ENCODE assay signal across 20 cellular contexts in genomic region chr10:18223898-18224297, GRCh38.
"Had no signal": no experiment of that assay in that cellular context is flagged by ENCODE, and none has a peak within 500 bp of the region (broad histone marks: within the 10 kb centered on the region; RNA-seq: fewer than 3 reads in every experiment).

No MANE protein-coding gene starts in this region.

- H3K27me3 Mint-ChIP-seq: memory B cell had no signal

- DNase-seq: effector CD8-positive, alpha-beta T cell; effector memory CD8-positive, alpha-beta T cell; erythroblast; esophagus squamous epithelium; foreskin fibroblast; foreskin melanocyte; gastrocnemius medialis; glutamatergic neuron; hypothalamus; immature natural killer cell; left cardiac atrium; left lung; left ventricle myocardium superior; lower lobe of right lung had no signal

- H3K9me3 Mint-ChIP-seq: endodermal cell, immature natural killer cell, memory B cell had no signal

- H3K9me3 ChIP-seq: esophagus squamous epithelium, gastrocnemius medialis, left lung, lower lobe of right lung, mucosa of descending colon had no signal

- H3K4me3 Mint-ChIP-seq: effector memory CD8-positive, alpha-beta T cell; endodermal cell; immature natural killer cell; memory B cell had no signal

- H3K27me3 ChIP-seq: esophagus squamous epithelium, gastrocnemius medialis, hepatocyte, left lung had no signal

- H3K27ac ChIP-seq: coronary artery, epithelial cell of prostate, esophagus squamous epithelium, gastrocnemius medialis, hepatocyte, left lung, lower lobe of right lung had no signal

- H3K36me3 ChIP-seq: esophagus squamous epithelium, gastrocnemius medialis, left lung, lower lobe of right lung had no signal

- H3K4me1 ChIP-seq: gastrocnemius medialis, left lung, lower lobe of right lung had no signal

- H3K27ac Mint-ChIP-seq: effector memory CD8-positive, alpha-beta T cell; endodermal cell; immature natural killer cell; memory B cell had no signal

- H3K4me3 ChIP-seq: coronary artery, esophagus squamous epithelium, gastrocnemius medialis, hepatocyte, left lung, lower lobe of right lung, mucosa of descending colon had no signal

- H3K36me3 Mint-ChIP-seq: immature natural killer cell, memory B cell had no signal

- H3K4me1 Mint-ChIP-seq: immature natural killer cell, memory B cell had no signal
